Comparison of ENCODE assay signal across 1 cellular context in the genomic region with DNA sequence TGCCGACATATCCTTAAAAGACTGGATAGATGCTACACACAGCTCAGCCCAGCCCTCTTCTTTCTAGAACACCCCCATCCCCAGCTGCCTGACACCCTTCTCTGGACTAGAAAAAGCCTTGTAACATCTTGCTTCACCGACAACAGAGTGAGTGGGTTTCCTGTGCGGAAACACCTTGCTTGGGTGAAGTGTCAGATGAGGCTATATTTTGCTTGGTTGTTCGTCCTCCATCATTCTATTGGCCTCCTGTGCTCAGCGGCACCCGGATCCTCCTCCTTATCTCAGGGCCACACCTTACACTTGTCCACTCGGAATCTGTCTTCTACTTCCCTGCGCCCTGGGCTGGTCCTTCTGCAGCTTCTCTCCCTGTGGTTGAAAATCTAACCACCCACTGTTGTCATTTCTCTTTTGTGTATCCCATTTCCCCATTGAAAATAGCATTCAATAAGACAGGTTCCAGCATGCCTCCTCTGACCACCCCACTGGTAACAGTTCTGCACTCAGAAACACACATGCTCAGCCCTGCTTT.
TF ChIP-seq lines count a peak whose summit lies in the region.

No MANE protein-coding gene starts in this region.

TF ChIP-seq in HepG2, 621 proteins besides CTCF, POLR2A, EP300 and RAD21 (continued from another document):
- TF ChIP-seq, protein P1, sequence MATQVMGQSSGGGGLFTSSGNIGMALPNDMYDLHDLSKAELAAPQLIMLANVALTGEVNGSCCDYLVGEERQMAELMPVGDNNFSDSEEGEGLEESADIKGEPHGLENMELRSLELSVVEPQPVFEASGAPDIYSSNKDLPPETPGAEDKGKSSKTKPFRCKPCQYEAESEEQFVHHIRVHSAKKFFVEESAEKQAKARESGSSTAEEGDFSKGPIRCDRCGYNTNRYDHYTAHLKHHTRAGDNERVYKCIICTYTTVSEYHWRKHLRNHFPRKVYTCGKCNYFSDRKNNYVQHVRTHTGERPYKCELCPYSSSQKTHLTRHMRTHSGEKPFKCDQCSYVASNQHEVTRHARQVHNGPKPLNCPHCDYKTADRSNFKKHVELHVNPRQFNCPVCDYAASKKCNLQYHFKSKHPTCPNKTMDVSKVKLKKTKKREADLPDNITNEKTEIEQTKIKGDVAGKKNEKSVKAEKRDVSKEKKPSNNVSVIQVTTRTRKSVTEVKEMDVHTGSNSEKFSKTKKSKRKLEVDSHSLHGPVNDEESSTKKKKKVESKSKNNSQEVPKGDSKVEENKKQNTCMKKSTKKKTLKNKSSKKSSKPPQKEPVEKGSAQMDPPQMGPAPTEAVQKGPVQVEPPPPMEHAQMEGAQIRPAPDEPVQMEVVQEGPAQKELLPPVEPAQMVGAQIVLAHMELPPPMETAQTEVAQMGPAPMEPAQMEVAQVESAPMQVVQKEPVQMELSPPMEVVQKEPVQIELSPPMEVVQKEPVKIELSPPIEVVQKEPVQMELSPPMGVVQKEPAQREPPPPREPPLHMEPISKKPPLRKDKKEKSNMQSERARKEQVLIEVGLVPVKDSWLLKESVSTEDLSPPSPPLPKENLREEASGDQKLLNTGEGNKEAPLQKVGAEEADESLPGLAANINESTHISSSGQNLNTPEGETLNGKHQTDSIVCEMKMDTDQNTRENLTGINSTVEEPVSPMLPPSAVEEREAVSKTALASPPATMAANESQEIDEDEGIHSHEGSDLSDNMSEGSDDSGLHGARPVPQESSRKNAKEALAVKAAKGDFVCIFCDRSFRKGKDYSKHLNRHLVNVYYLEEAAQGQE (IDR thresholded peaks at IDR 0.05; ENCODE audit: borderline replicate concordance in 1 of 2, low read depth in 1 of 2, low read length in 2 of 2) = no peak
- TF ChIP-seq MAFF (IDR thresholded peaks at IDR 0.05; ENCODE audit: low read depth, low read length) (no peak), SNAPC2 (CRISPR knock-in tag; IDR thresholded peaks at IDR 0.05) (no peak), CHCHD3 (CRISPR knock-in tag; IDR thresholded peaks at IDR 0.05) (no peak), MEF2D (CRISPR knock-in tag; IDR thresholded peaks at IDR 0.05) (no peak), ZNF468 (CRISPR knock-in tag; IDR thresholded peaks at IDR 0.05) (no peak), TBX3 (IDR thresholded peaks at IDR 0.05; ENCODE audit: borderline replicate concordance) (no peak), HMG20B (CRISPR knock-in tag; conservative IDR thresholded peaks at IDR 0.05) (no peak), E2F1 (CRISPR knock-in tag; IDR thresholded peaks at IDR 0.05) (no peak), TCF7L2 (IDR thresholded peaks at IDR 0.05; ENCODE audit: low read depth, low read length) (no peak), MIER2 (CRISPR knock-in tag; IDR thresholded peaks at IDR 0.05) (no peak), ZKSCAN8 (CRISPR knock-in tag; IDR thresholded peaks at IDR 0.05; ENCODE audit: borderline replicate concordance) (no peak), ASH2L (IDR thresholded peaks at IDR 0.05; ENCODE audit: insufficient read length, low read depth, low read length) (no peak), ZNF724P (CRISPR knock-in tag; IDR thresholded peaks at IDR 0.05; ENCODE audit: borderline replicate concordance) (no peak), HOXD1 (CRISPR knock-in tag; IDR thresholded peaks at IDR 0.05) (no peak), ZSCAN12 (CRISPR knock-in tag; IDR thresholded peaks at IDR 0.05) (no peak), NFATC3 (CRISPR knock-in tag; IDR thresholded peaks at IDR 0.05) (no peak)
- TF ChIP-seq, protein P2, sequence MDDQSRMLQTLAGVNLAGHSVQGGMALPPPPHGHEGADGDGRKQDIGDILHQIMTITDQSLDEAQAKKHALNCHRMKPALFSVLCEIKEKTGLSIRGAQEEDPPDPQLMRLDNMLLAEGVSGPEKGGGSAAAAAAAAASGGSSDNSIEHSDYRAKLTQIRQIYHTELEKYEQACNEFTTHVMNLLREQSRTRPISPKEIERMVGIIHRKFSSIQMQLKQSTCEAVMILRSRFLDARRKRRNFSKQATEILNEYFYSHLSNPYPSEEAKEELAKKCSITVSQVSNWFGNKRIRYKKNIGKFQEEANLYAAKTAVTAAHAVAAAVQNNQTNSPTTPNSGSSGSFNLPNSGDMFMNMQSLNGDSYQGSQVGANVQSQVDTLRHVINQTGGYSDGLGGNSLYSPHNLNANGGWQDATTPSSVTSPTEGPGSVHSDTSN (CRISPR knock-in tag; IDR thresholded peaks at IDR 0.05; ENCODE audit: borderline replicate concordance) = no peak
